In genomic region chr7:105387621-105388372, GRCh38 we compare ENCODE assay signal across 8 cellular contexts. TPM values are rescaled to one million over a fixed set of nuclear protein-coding genes. Genes with fewer than 3 reads are reported as not detected.
DNase-seq lines count a peak whose midpoint lies in the region; ATAC-seq lines count a peak whose summit lies in the region.

No MANE protein-coding gene starts in this region.

- peak overlapping the region; percentile 92 for H3K4me3 Mint-ChIP-seq in activated naive CD8-positive, alpha-beta T cell treated with anti-CD3 and anti-CD28 coated beads, Interleukin-2, amount 10 ng/mL, durations not matched to agents 7 days and 5 days

- H3K9me3 Mint-ChIP-seq in activated naive CD8-positive, alpha-beta T cell treated with anti-CD3 and anti-CD28 coated beads, Interleukin-2, amount 10 ng/mL, durations not matched to agents 7 days and 5 days: no peaks in the 10 kb centered on the region

- peak overlapping the region; percentile 28 for H2BK120ac ChIP-seq in trophoblast cell (ENCODE audit: insufficient read depth, low read length, poor library complexity)

- peaks cover 4% of the 10 kb centered on the region for H3K79me2 ChIP-seq in trophoblast cell (ENCODE audit: control insufficient read depth, insufficient read depth, low read length, poor library complexity)

- no peaks in the 10 kb centered on the region for H3K27me3 ChIP-seq in trophoblast cell (ENCODE audit: insufficient read depth, low read length)

- H3K4me1 Mint-ChIP-seq in activated naive CD8-positive, alpha-beta T cell treated with anti-CD3 and anti-CD28 coated beads, Interleukin-2, amount 10 ng/mL, durations not matched to agents 7 days and 5 days: peaks cover 19% of the 10 kb centered on the region

- peak; percentile 44 for ATAC-seq in GM21390 (IDR thresholded peaks at IDR 0.05; ENCODE audit: unreplicated experiment)
- ATAC-seq in activated naive CD8-positive, alpha-beta T cell treated with anti-CD3 and anti-CD28 coated beads, Interleukin-2, amount 10 ng/mL, durations not matched to agents 7 days and 5 days (ENCODE audit: low read depth): peak; percentile 48

- H3K36me3 ChIP-seq in SK-N-MC (ENCODE audit: insufficient read depth, low read length) (no peaks in the 10 kb centered on the region; the same call in 1 of the 2 replicates), trophoblast cell (ENCODE audit: control insufficient read depth in 1 of 2, insufficient read depth in 2 of 2, low read length in 2 of 2) (peaks cover 3 to 4% of the 10 kb centered on the region in 2 experiments)

- H3K27ac Mint-ChIP-seq in activated naive CD8-positive, alpha-beta T cell treated with anti-CD3 and anti-CD28 coated beads, Interleukin-2, amount 10 ng/mL, durations not matched to agents 7 days and 5 days: peak overlapping the region; percentile 78

- peak overlapping the region; percentile 19 for H3K18ac ChIP-seq in trophoblast cell (ENCODE audit: low read length)

- H2AFZ ChIP-seq in trophoblast cell (ENCODE audit: insufficient read depth, low read length, poor library complexity): peak overlapping the region; percentile 72

- WGBS in trophoblast cell (ENCODE audit: extremely low coverage, insufficient coverage, insufficient read length): no CpG with 5 or more reads among the region's 75 CpGs

- intact Hi-C loops in cardiac septum (cut with DNase I): no loop called here

- H3K9me3 ChIP-seq in SK-N-MC (ENCODE audit: low read depth, low read length) (no peaks in the 10 kb centered on the region), trophoblast cell (ENCODE audit: insufficient read depth, low read depth, low read length) (no peaks in the 10 kb centered on the region)

- H3K36me3 Mint-ChIP-seq in activated naive CD8-positive, alpha-beta T cell treated with anti-CD3 and anti-CD28 coated beads, Interleukin-2, amount 10 ng/mL, durations not matched to agents 7 days and 5 days: peaks cover 7% of the 10 kb centered on the region

- H4K8ac ChIP-seq in trophoblast cell (ENCODE audit: low read depth, low read length): peak overlapping the region; percentile 62

- DNase-seq in DMS 273 (lab: John Stamatoyannopoulos, UW; ENCODE audit: unreplicated experiment): peak; percentile 90
- peak in 58 of 76 experiments; percentile 5 to 72 (median 42) for DNase-seq in HUDEP-2 (lab: John Stamatoyannopoulos, UW; ENCODE audit: unreplicated experiment in 76 of 76)
- DNase-seq in SK-N-MC (ENCODE audit: low read depth, low spot score): no peak
- DNase-seq in activated naive CD8-positive, alpha-beta T cell treated with anti-CD3 and anti-CD28 coated beads, Interleukin-2, amount 10 ng/mL, durations not matched to agents 7 days and 5 days: peak; percentile 65
- peak; percentile 85 for DNase-seq in cardiac septum (ENCODE audit: low spot score)
- peak; percentile 73 to 84 for DNase-seq in trophoblast cell
- DNase-seq in ureter (ENCODE audit: low spot score): peak; percentile 48

- no peaks in the 10 kb centered on the region for H3K4me1 ChIP-seq in trophoblast cell (ENCODE audit: control insufficient read depth in 1 of 2, insufficient read depth in 2 of 2, low read length in 2 of 2)

- peak overlapping the region; percentile 12 for H4K12ac ChIP-seq in trophoblast cell (ENCODE audit: low read depth, low read length)

- H2AK5ac ChIP-seq in trophoblast cell (ENCODE audit: low read length): no peak overlapping the region

- H3K23ac ChIP-seq in trophoblast cell (ENCODE audit: low read length): no peak overlapping the region

- peaks cover 3% of the 10 kb centered on the region for H3K27me3 Mint-ChIP-seq in activated naive CD8-positive, alpha-beta T cell treated with anti-CD3 and anti-CD28 coated beads, Interleukin-2, amount 10 ng/mL, durations not matched to agents 7 days and 5 days

- H3K27ac ChIP-seq in SK-N-MC (no peak overlapping the region), trophoblast cell (ENCODE audit: low read depth, low read length) (peak overlapping the region; percentile 12)

- peak overlapping the region; percentile 22 for H4K91ac ChIP-seq in trophoblast cell (ENCODE audit: low read depth, low read length)

- no peak overlapping the region for H2BK12ac ChIP-seq in trophoblast cell (ENCODE audit: low read length)

- H3K9ac ChIP-seq in SK-N-MC (ENCODE audit: insufficient read length) (peak overlapping the region; percentile 60), trophoblast cell (ENCODE audit: low read length) (peak overlapping the region; percentile 39)

- POLR2A ChIA-PET in activated naive CD8-positive, alpha-beta T cell treated with anti-CD3 and anti-CD28 coated beads, Interleukin-2, amount 10 ng/mL, durations not matched to agents 7 days and 5 days (lab: Charles Lee): interaction anchor here (1.1 to 1.7 kb wide), 3 partner anchors 41 to 144 kb away, joined by 3 to 5 read pairs (median 3); partner anchors contain the start of gene RINT1

- H3K79me1 ChIP-seq in trophoblast cell (ENCODE audit: low read length): peaks cover 8% of the 10 kb centered on the region

- peak overlapping the region; percentile 44 for H2BK5ac ChIP-seq in trophoblast cell (ENCODE audit: low read depth, low read length, poor library complexity)

- H3K4me2 ChIP-seq in trophoblast cell (ENCODE audit: low read length): peak overlapping the region; percentile 67

- H3K4ac ChIP-seq in trophoblast cell (ENCODE audit: low read depth, low read length): no peak overlapping the region

- peak overlapping the region; percentile 94 for H3K4me3 ChIP-seq in SK-N-MC
- peak overlapping the region; percentile 94 for H3K4me3 ChIP-seq in trophoblast cell (ENCODE audit: low read depth, low read length)

- peak overlapping the region; percentile 81 for H3K14ac ChIP-seq in trophoblast cell (ENCODE audit: low read length)

RNA-seq across cellular contexts. Expression of gene SRPK2, which starts 0.9 kb away (rescaled TPM):
- total RNA-seq in activated naive CD8-positive, alpha-beta T cell treated with anti-CD3 and anti-CD28 coated beads, Interleukin-2, amount 10 ng/mL, durations not matched to agents 7 days and 5 days: 10 to 100 TPM; 38.5 to 41.0 TPM
- 37.8 TPM for total RNA-seq in cardiac septum
- polyA plus RNA-seq in trophoblast cell (2013): 22.5 and 24.3 TPM in 2 replicates
- 54.1 TPM for total RNA-seq in ureter
